In the genomic region with DNA sequence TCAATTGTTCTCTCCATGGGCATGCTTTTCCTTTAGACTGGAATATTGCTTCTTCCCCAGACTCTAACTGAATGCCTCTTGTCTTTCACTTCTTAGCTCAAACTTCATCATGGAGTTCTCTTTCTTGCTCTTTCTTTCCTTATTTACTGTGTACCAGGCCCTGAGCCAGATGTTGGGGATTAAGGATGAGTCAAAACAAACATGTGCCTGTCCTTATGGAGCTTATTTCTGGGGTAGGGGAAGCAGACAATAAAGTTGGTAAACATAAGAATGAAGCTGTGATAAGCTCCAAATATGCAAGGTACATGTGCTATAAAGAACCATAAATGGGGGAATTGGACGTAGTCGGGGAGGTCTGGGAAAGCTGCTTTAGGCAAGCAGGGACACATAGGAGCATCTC, we compare ENCODE assay signal across 30 cellular contexts.
"Had no signal": no experiment of that assay in that cellular context is flagged by ENCODE, and none has a peak within 500 bp of the region (broad histone marks: within the 10 kb centered on the region; RNA-seq: fewer than 3 reads in every experiment).

No MANE protein-coding gene starts in this region.

- H3K4me3 ChIP-seq: ascending aorta, Peyer's patch, SJCRH30, SK-N-MC had no signal

- H3K27ac ChIP-seq: ascending aorta, Peyer's patch, SJCRH30, SK-N-MC, WERI-Rb-1 had no signal

- H3K36me3 Mint-ChIP-seq: activated CD8-positive, alpha-beta memory T cell treated with anti-CD3 and anti-CD28 coated beads, Interleukin-2, amount 10 ng/mL, durations not matched to agents 7 days and 5 days; activated naive CD4-positive, alpha-beta T cell treated with anti-CD3 and anti-CD28 coated beads, Interleukin-2, amount 50 U/mL, for 24 hours; activated naive CD8-positive, alpha-beta T cell treated with anti-CD3 and anti-CD28 coated beads, Interleukin-2, amount 10 ng/mL, durations not matched to agents 7 days and 5 days had no signal

- H3K9me3 Mint-ChIP-seq: activated CD4-positive, alpha-beta memory T cell treated with anti-CD3 and anti-CD28 coated beads, Interleukin-2, amount 10 ng/mL, durations not matched to agents 7 days and 5 days; activated naive CD4-positive, alpha-beta T cell treated with anti-CD3 and anti-CD28 coated beads, Interleukin-2, amount 50 U/mL, for 24 hours; activated naive CD8-positive, alpha-beta T cell treated with anti-CD3 and anti-CD28 coated beads, Interleukin-2, amount 10 ng/mL, durations not matched to agents 7 days and 5 days; activated T-cell treated with anti-CD3 and anti-CD28 coated beads, Interleukin-2, amount 50 U/mL, for 72 hours; activated T-helper 17 cell treated with anti-CD3 and anti-CD28 coated beads, Interleukin-2, amount 50 U/mL, for 72 hours had no signal

- DNase-seq: activated CD4-positive, alpha-beta memory T cell treated with anti-CD3 and anti-CD28 coated beads, Interleukin-2, amount 10 ng/mL, durations not matched to agents 7 days and 5 days; activated CD4-positive, alpha-beta T cell treated with anti-CD3 and anti-CD28 coated beads for 1 hour; activated CD4-positive, alpha-beta T cell treated with anti-CD3 and anti-CD28 coated beads for 48 hours; activated CD4-positive, CD25-positive, alpha-beta regulatory T cell; activated CD8-positive, alpha-beta memory T cell treated with anti-CD3 and anti-CD28 coated beads for 24 hours; activated CD8-positive, alpha-beta memory T cell treated with anti-CD3 and anti-CD28 coated beads, Interleukin-2, amount 10 ng/mL, durations not matched to agents 7 days and 5 days; activated CD8-positive, alpha-beta memory T cell treated with anti-CD3 and anti-CD28 coated beads, Interleukin-2, amount 50 U/mL, for 48 hours; activated effector memory CD4-positive, alpha-beta T cell treated with anti-CD3 and anti-CD28 coated beads, Interleukin-2, amount 50 U/mL, for 16 hours; activated naive CD4-positive, alpha-beta T cell treated with Interleukin-2 at 50 U/mL for 16 hours; activated naive CD8-positive, alpha-beta T cell treated with anti-CD3 and anti-CD28 coated beads, Interleukin-2, amount 10 ng/mL, durations not matched to agents 7 days and 5 days; activated T-cell treated with anti-CD3 and anti-CD28 coated beads, Interleukin-2, amount 50 U/mL, for 1 hour; activated T-cell treated with anti-CD3 and anti-CD28 coated beads, Interleukin-2, amount 50 U/mL, for 72 hours; amygdala; NCI-H1105; NCI-H1417 treated with DMSO at 0.1 percent for 48 hours; NCI-H187 treated with DMSO at 0.1 percent for 48 hours; NCI-H2081; NCI-H226; NCI-H446 treated with DMSO at 0.1 percent for 48 hours; NCI-H524; NCI-H69; Peyer's patch; SHP77; SJCRH30; T1000; WERI-Rb-1 had no signal

- ATAC-seq: activated CD8-positive, alpha-beta memory T cell treated with anti-CD3 and anti-CD28 coated beads, Interleukin-2, amount 10 ng/mL, durations not matched to agents 7 days and 5 days; activated T-cell treated with anti-CD3 and anti-CD28 coated beads, Interleukin-2, amount 50 U/mL, for 72 hours; activated T-helper 17 cell treated with anti-CD3 and anti-CD28 coated beads, Interleukin-2, amount 50 U/mL, for 72 hours had no signal

- H3K27me3 ChIP-seq: ascending aorta, Peyer's patch, SJCRH30 had no signal

- H3K36me3 ChIP-seq: ascending aorta, Peyer's patch, SJCRH30, WERI-Rb-1 had no signal

- H3K9me3 ChIP-seq: ascending aorta, Peyer's patch, SJCRH30 had no signal

- H3K27ac Mint-ChIP-seq: activated CD4-positive, alpha-beta memory T cell treated with anti-CD3 and anti-CD28 coated beads, Interleukin-2, amount 10 ng/mL, durations not matched to agents 7 days and 5 days; activated CD8-positive, alpha-beta memory T cell treated with anti-CD3 and anti-CD28 coated beads, Interleukin-2, amount 10 ng/mL, durations not matched to agents 7 days and 5 days; activated naive CD4-positive, alpha-beta T cell treated with anti-CD3 and anti-CD28 coated beads, Interleukin-2, amount 50 U/mL, for 24 hours; activated naive CD8-positive, alpha-beta T cell treated with anti-CD3 and anti-CD28 coated beads, Interleukin-2, amount 10 ng/mL, durations not matched to agents 7 days and 5 days; activated T-cell treated with anti-CD3 and anti-CD28 coated beads, Interleukin-2, amount 50 U/mL, for 72 hours; activated T-helper 17 cell treated with anti-CD3 and anti-CD28 coated beads, Interleukin-2, amount 50 U/mL, for 72 hours had no signal

- H3K4me1 Mint-ChIP-seq: activated CD4-positive, alpha-beta memory T cell treated with anti-CD3 and anti-CD28 coated beads, Interleukin-2, amount 10 ng/mL, durations not matched to agents 7 days and 5 days; activated CD8-positive, alpha-beta memory T cell treated with anti-CD3 and anti-CD28 coated beads, Interleukin-2, amount 10 ng/mL, durations not matched to agents 7 days and 5 days; activated naive CD4-positive, alpha-beta T cell treated with anti-CD3 and anti-CD28 coated beads, Interleukin-2, amount 50 U/mL, for 24 hours; activated naive CD8-positive, alpha-beta T cell treated with anti-CD3 and anti-CD28 coated beads, Interleukin-2, amount 10 ng/mL, durations not matched to agents 7 days and 5 days; activated T-helper 17 cell treated with anti-CD3 and anti-CD28 coated beads, Interleukin-2, amount 50 U/mL, for 72 hours had no signal

- H3K4me3 Mint-ChIP-seq: activated CD4-positive, alpha-beta memory T cell treated with anti-CD3 and anti-CD28 coated beads, Interleukin-2, amount 10 ng/mL, durations not matched to agents 7 days and 5 days; activated CD8-positive, alpha-beta memory T cell treated with anti-CD3 and anti-CD28 coated beads, Interleukin-2, amount 10 ng/mL, durations not matched to agents 7 days and 5 days; activated naive CD4-positive, alpha-beta T cell treated with anti-CD3 and anti-CD28 coated beads, Interleukin-2, amount 50 U/mL, for 24 hours; activated naive CD8-positive, alpha-beta T cell treated with anti-CD3 and anti-CD28 coated beads, Interleukin-2, amount 10 ng/mL, durations not matched to agents 7 days and 5 days; activated T-cell treated with anti-CD3 and anti-CD28 coated beads, Interleukin-2, amount 50 U/mL, for 72 hours; activated T-helper 17 cell treated with anti-CD3 and anti-CD28 coated beads, Interleukin-2, amount 50 U/mL, for 72 hours had no signal
